In genomic region chr20:25061821-25062530, GRCh38 we compare ENCODE assay signal across 1 cellular context.
TF ChIP-seq lines count a peak whose summit lies in the region.

No MANE protein-coding gene starts in this region.

TF ChIP-seq in HepG2, 621 proteins besides CTCF, POLR2A, EP300 and RAD21:
- TF ChIP-seq ZNF136 (CRISPR knock-in tag; IDR thresholded peaks at IDR 0.05; ENCODE audit: low read depth) (no peak), ZNF772 (CRISPR knock-in tag; IDR thresholded peaks at IDR 0.05) (no peak), PBX3 (CRISPR knock-in tag; IDR thresholded peaks at IDR 0.05; ENCODE audit: borderline replicate concordance) (no peak), ZNF646 (CRISPR knock-in tag; IDR thresholded peaks at IDR 0.05) (0 out of 2 replicates have a peak, but pooled peaks have one; percentile 26), ZNF775 (CRISPR knock-in tag; IDR thresholded peaks at IDR 0.05; ENCODE audit: borderline replicate concordance) (no peak), ZNF574 (CRISPR knock-in tag; IDR thresholded peaks at IDR 0.05) (0 out of 2 replicates have a peak, but pooled peaks have one; percentile 23), SMARCC2 (IDR thresholded peaks at IDR 0.05) (no peak), KLF6 (CRISPR knock-in tag; IDR thresholded peaks at IDR 0.05) (no peak), MBD4 (IDR thresholded peaks at IDR 0.05; ENCODE audit: borderline replicate concordance, low read length) (no peak), CEBPZ (IDR thresholded peaks at IDR 0.05; ENCODE audit: low read length) (no peak), ZNF552 (CRISPR knock-in tag; IDR thresholded peaks at IDR 0.05; ENCODE audit: borderline replicate concordance) (0 out of 2 replicates have a peak, but pooled peaks have one; percentile 29), RBAK (CRISPR knock-in tag; IDR thresholded peaks at IDR 0.05) (no peak), ZBTB8A (CRISPR knock-in tag; IDR thresholded peaks at IDR 0.05; ENCODE audit: borderline replicate concordance, low read depth) (no peak)
